Comparison of ENCODE assay signal across 20 cellular contexts in genomic region chr6:27062755-27063154, GRCh38.
"Had no signal": no experiment of that assay in that cellular context is flagged by ENCODE, and none has a peak within 500 bp of the region (broad histone marks: within the 10 kb centered on the region; RNA-seq: fewer than 3 reads in every experiment).

No MANE protein-coding gene starts in this region.

- H3K36me3 ChIP-seq: ovary, right atrium auricular region, sigmoid colon, tibial nerve, upper lobe of right lung, vagina had no signal

- H3K4me2 ChIP-seq: hepatocyte had no signal

- H3K4me1 ChIP-seq: right atrium auricular region, upper lobe of right lung, vagina had no signal

- H3K27me3 ChIP-seq: foreskin keratinocyte, hepatocyte, ovary, right atrium auricular region, sigmoid colon, testis, tibial nerve, upper lobe of right lung, vagina had no signal

- H2AFZ ChIP-seq: hepatocyte had no signal

- H3K4me3 ChIP-seq: hepatocyte, ovary, right atrium auricular region, sigmoid colon, skin epidermis, testis, tibial nerve, upper lobe of right lung, vagina had no signal

- H3K9me3 Mint-ChIP-seq: natural killer cell; neural crest cell; stimulated activated naive B cell treated with anti-CD40 and anti-IgM and Interleukin-4, amounts not matched to agents 10 μg/mL and 1 μg/mL and 100 μg/mL, for 72 hours; stimulated activated naive CD8-positive, alpha-beta T cell treated with anti-CD3 and anti-CD28 coated beads, Interleukin-15, amount 100 ng/mL, for 72 hours had no signal

- H3K27ac ChIP-seq: foreskin keratinocyte, hepatocyte, ovary, right atrium auricular region, sigmoid colon, skin epidermis, testis, tibial nerve, upper lobe of right lung, vagina had no signal

- H3K4me3 Mint-ChIP-seq: natural killer cell; neural crest cell; stimulated activated naive B cell treated with anti-CD40 and anti-IgM and Interleukin-4, amounts not matched to agents 10 μg/mL and 1 μg/mL and 100 μg/mL, for 72 hours; stimulated activated naive CD8-positive, alpha-beta T cell treated with anti-CD3 and anti-CD28 coated beads, Interleukin-15, amount 100 ng/mL, for 72 hours had no signal

- ATAC-seq: foreskin keratinocyte; natural killer cell; stimulated activated naive B cell treated with anti-CD40 and anti-IgM and Interleukin-4, amounts not matched to agents 10 μg/mL and 1 μg/mL and 100 μg/mL, for 72 hours; stimulated activated naive CD8-positive, alpha-beta T cell treated with anti-CD3 and anti-CD28 coated beads, Interleukin-15, amount 100 ng/mL, for 72 hours; upper lobe of right lung had no signal

- H3K4me1 Mint-ChIP-seq: stimulated activated naive B cell treated with anti-CD40 and anti-IgM and Interleukin-4, amounts not matched to agents 10 μg/mL and 1 μg/mL and 100 μg/mL, for 72 hours; stimulated activated naive CD8-positive, alpha-beta T cell treated with anti-CD3 and anti-CD28 coated beads, Interleukin-15, amount 100 ng/mL, for 72 hours had no signal

- DNase-seq: dermis blood vessel endothelial cell; erythroblast; head of caudate nucleus; kidney glomerular epithelial cell; natural killer cell; ovary; sigmoid colon; stimulated activated CD4-positive, alpha-beta T cell treated with anti-CD3 and anti-CD28 coated beads, Interleukin-2, amount 100 ng/mL, for 24 hours; stimulated activated CD4-positive, alpha-beta T cell treated with anti-CD3 and anti-CD28 coated beads, Interleukin-4, amount 100 ng/mL, for 4 hours; stimulated activated naive B cell treated with anti-CD40 and anti-IgM and Interleukin-4, amounts not matched to agents 10 μg/mL and 1 μg/mL and 100 μg/mL, for 72 hours; stimulated activated naive CD8-positive, alpha-beta T cell treated with anti-CD3 and anti-CD28 coated beads, Interleukin-15, amount 100 ng/mL, for 72 hours; testis; upper lobe of right lung had no signal

- H3K36me3 Mint-ChIP-seq: natural killer cell; stimulated activated naive B cell treated with anti-CD40 and anti-IgM and Interleukin-4, amounts not matched to agents 10 μg/mL and 1 μg/mL and 100 μg/mL, for 72 hours had no signal

- H3K79me2 ChIP-seq: hepatocyte had no signal

- H3K9me3 ChIP-seq: ovary, right atrium auricular region, sigmoid colon, testis, tibial nerve, upper lobe of right lung, vagina had no signal

- H3K27ac Mint-ChIP-seq: natural killer cell; stimulated activated naive B cell treated with anti-CD40 and anti-IgM and Interleukin-4, amounts not matched to agents 10 μg/mL and 1 μg/mL and 100 μg/mL, for 72 hours; stimulated activated naive CD8-positive, alpha-beta T cell treated with anti-CD3 and anti-CD28 coated beads, Interleukin-15, amount 100 ng/mL, for 72 hours had no signal
